ENCODE assay signal across 21 cellular contexts in the genomic region with DNA sequence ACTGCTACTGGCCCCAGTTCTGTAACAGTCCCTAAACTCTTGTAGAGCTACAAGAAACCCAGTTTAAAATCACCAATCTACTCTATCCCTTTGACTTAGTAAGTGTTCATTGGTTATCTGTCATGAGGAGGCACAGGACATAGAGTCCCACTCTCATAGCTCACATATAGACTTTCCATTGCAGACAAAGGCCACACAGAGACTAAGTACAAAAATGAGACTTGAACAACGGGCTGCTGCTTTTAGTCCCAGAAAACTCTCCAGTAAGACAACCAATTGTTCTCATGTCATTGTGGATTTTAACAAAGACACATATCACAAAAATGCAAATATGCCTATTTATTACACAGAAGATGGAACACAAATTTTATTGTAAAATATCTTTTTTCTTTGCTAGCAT.
DNase-seq lines count a peak whose midpoint lies in the region; TF ChIP-seq lines count a peak whose summit lies in the region.
"Had no signal": no experiment of that assay in that cellular context is flagged by ENCODE, and none has a peak within 500 bp of the region (broad histone marks: within the 10 kb centered on the region; RNA-seq: fewer than 3 reads in every experiment).

No MANE protein-coding gene starts in this region.

- no peak overlapping the region for H3K4me3 ChIP-seq in dorsolateral prefrontal cortex
- H3K4me3 ChIP-seq: A549, HAP-1 had no signal

- no peak for TF ChIP-seq CTCF in dorsolateral prefrontal cortex (IDR thresholded peaks at IDR 0.05 in 54 of 56, conservative IDR thresholded peaks at IDR 0.05 in 2 of 56; ENCODE audit: low read depth in 1 of 56, partially characterized antibody in 56 of 56)

- DNase-seq in Ammon's horn (ENCODE audit: low spot score) = peak; percentile 30
- DNase-seq in dorsolateral prefrontal cortex = no peak
- DNase-seq in medulla oblongata (ENCODE audit: extremely low spot score) = peak; percentile 69
- DNase-seq in putamen (ENCODE audit: low spot score) = peak; percentile 16
- DNase-seq in activated CD4-positive, alpha-beta T cell treated with anti-CD3 and anti-CD28 coated beads, Interleukin-2, amount 50 U/mL, for 4 hours = no peak
- no peak for DNase-seq in DMS79 (lab: John Stamatoyannopoulos, UW)
- no peak for DNase-seq in cerebellar nuclear complex (lab: John Stamatoyannopoulos, UW)
- no peak for DNase-seq in stimulated activated CD4-positive, alpha-beta T cell treated with anti-CD3 and anti-CD28 coated beads, Interleukin-2, amount 100 ng/mL, for 48 hours
- DNase-seq: 8988T; ACHN; AML-193; C1 segment of cervical spinal cord; Calu3; CD4-positive, alpha-beta memory T cell; COR-L47; DMS53; DND-41; GOT3; HFFc6 had no signal

- intact Hi-C loops in dorsolateral prefrontal cortex (cut with DNase I) = no loop called here

- no peaks in the 10 kb centered on the region for H3K27me3 ChIP-seq in dorsolateral prefrontal cortex

- H3K27ac ChIP-seq in dorsolateral prefrontal cortex = peak overlapping the region in 43 of 59 donors; percentile 4 to 84 (median 44)
- H3K27ac ChIP-seq: A549 had no signal

Comparison
In these comparisons a context has a peak if more than half of its experiments do, and no peak if none do; other contexts are left out.
1. DNase-seq: peak in Ammon's horn (single experiment), medulla oblongata (single experiment) and putamen (single experiment); none in dorsolateral prefrontal cortex (0 of 10), activated CD4-positive, alpha-beta T cell treated with anti-CD3 and anti-CD28 coated beads, Interleukin-2, amount 50 U/mL, for 4 hours (0 of 2), DMS79 (single experiment), cerebellar nuclear complex (0 of 2) and stimulated activated CD4-positive, alpha-beta T cell treated with anti-CD3 and anti-CD28 coated beads, Interleukin-2, amount 100 ng/mL, for 48 hours (0 of 2).